Comparison of ENCODE assay signal across 9 cellular contexts in the genomic region with DNA sequence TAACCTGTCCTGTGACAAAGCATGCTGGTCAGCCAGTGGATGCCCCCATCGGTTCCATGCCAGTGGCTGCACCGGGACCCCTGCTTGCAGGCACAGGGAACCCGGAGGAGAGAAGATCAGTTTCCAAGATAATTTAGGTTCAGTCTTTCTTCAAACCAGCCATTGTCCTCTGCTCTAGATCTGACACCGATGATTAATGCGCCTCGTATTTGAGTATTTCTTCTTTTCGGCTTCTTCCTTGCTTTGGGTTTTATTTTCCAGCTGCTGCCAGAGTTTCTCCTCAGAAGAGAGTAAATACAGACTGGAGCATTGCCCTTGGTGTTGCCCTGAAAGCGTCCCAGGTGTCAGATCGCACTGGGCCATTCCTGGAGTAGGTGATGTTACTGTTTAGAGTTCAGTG.
"Had no signal": no experiment of that assay in that cellular context is flagged by ENCODE, and none has a peak within 500 bp of the region (broad histone marks: within the 10 kb centered on the region; RNA-seq: fewer than 3 reads in every experiment).

No MANE protein-coding gene starts in this region.

- H3K27ac Mint-ChIP-seq: HFFc6, IgD-negative memory B cell had no signal

- H3K4me1 ChIP-seq: HAP-1 had no signal

- FAIRE-seq: HepG2 had no signal

- DNase-seq: GM23248, GOT3, H7, HFFc6 had no signal

- H3K4me3 ChIP-seq: GM23248, HAP-1 had no signal

- H2AFZ ChIP-seq: GM23248 had no signal

- H3K27ac ChIP-seq: GM23248, HL-60 had no signal

- H3K4me3 Mint-ChIP-seq: HFFc6 had no signal

- H3K9me3 ChIP-seq: HAP-1 had no signal

- H3K9ac ChIP-seq: GM23248 had no signal

- H3K9me3 Mint-ChIP-seq: HFFc6, IgD-negative memory B cell had no signal

- ATAC-seq: HCT116, HepG2 had no signal
